5 cellular contexts compared by ENCODE assay signal in genomic region chr9:22537721-22538120, GRCh38.
"Had no signal": no experiment of that assay in that cellular context is flagged by ENCODE, and none has a peak within 500 bp of the region (broad histone marks: within the 10 kb centered on the region; RNA-seq: fewer than 3 reads in every experiment).

No MANE protein-coding gene starts in this region.

- H3K4me3 ChIP-seq: GM23338 had no signal

- DNase-seq: H9, HCEC 1CT, KBM-7 had no signal

- H3K4me2 ChIP-seq: GM23338 had no signal

- ATAC-seq: GM23338, HepG2 had no signal

- H2AFZ ChIP-seq: GM23338 had no signal
